Comparison of ENCODE assay signal across 10 cellular contexts in genomic region chr17:75338335-75338734, GRCh38. TPM values are rescaled to one million over a fixed set of nuclear protein-coding genes. Genes with fewer than 3 reads are reported as not detected.
DNase-seq lines count a peak whose midpoint lies in the region; ATAC-seq and TF ChIP-seq lines count a peak whose summit lies in the region.
"Had no signal": no experiment of that assay in that cellular context is flagged by ENCODE, and none has a peak within 500 bp of the region (broad histone marks: within the 10 kb centered on the region; RNA-seq: fewer than 3 reads in every experiment).

No MANE protein-coding gene starts in this region.

- ATAC-seq in activated naive CD4-positive, alpha-beta T cell treated with anti-CD3 and anti-CD28 coated beads, Interleukin-2, amount 50 U/mL, for 72 hours, result peak; percentile 30 to 69
- no peak for ATAC-seq in GM21717 (IDR thresholded peaks at IDR 0.05; ENCODE audit: unreplicated experiment)

- H3K23ac ChIP-seq in trophoblast cell (ENCODE audit: low read length) (no peak overlapping the region), neuronal stem cell (ENCODE audit: low read depth, low read length, poor library complexity) (no peak overlapping the region)

- H4K8ac ChIP-seq in trophoblast cell (ENCODE audit: low read depth, low read length) (no peak overlapping the region), neuronal stem cell (ENCODE audit: low read depth, low read length) (no peak overlapping the region)

- peak overlapping the region; percentile 76 to 82 for H3K27ac Mint-ChIP-seq in activated naive CD4-positive, alpha-beta T cell treated with anti-CD3 and anti-CD28 coated beads, Interleukin-2, amount 50 U/mL, for 72 hours

- H2BK5ac ChIP-seq in trophoblast cell (ENCODE audit: low read depth, low read length, poor library complexity) (no peak overlapping the region), neuronal stem cell (ENCODE audit: low read length) (no peak overlapping the region)

- H2AK5ac ChIP-seq in trophoblast cell (ENCODE audit: low read length) (no peak overlapping the region), neuronal stem cell (ENCODE audit: low read depth, low read length) (no peak overlapping the region)

- H3K9ac ChIP-seq in trophoblast cell (ENCODE audit: low read length), result no peak overlapping the region
- H3K9ac ChIP-seq in neuronal stem cell (ENCODE audit: low read depth, low read length, poor library complexity), result no peak overlapping the region

- H2BK12ac ChIP-seq in trophoblast cell (ENCODE audit: low read length) (no peak overlapping the region), neuronal stem cell (ENCODE audit: low read length) (no peak overlapping the region)

- H2BK15ac ChIP-seq in neuronal stem cell (ENCODE audit: low read length), result no peak overlapping the region

- no peaks in the 10 kb centered on the region for H3K79me1 ChIP-seq in trophoblast cell (ENCODE audit: low read length)
- peaks cover 7% of the 10 kb centered on the region for H3K79me1 ChIP-seq in neuronal stem cell (ENCODE audit: low read depth, low read length)

- H3K4ac ChIP-seq in trophoblast cell (ENCODE audit: low read depth, low read length), result no peak overlapping the region
- H3K4ac ChIP-seq in neuronal stem cell (ENCODE audit: low read length), result no peak overlapping the region

- no peak for TF ChIP-seq CTCF in DOHH2 (IDR thresholded peaks at IDR 0.05; ENCODE audit: low read depth, low read length, poor library complexity, severe bottlenecking)

- H2BK120ac ChIP-seq in trophoblast cell (ENCODE audit: insufficient read depth, low read length, poor library complexity) (no peak overlapping the region), neuronal stem cell (ENCODE audit: low read depth, low read length) (no peak overlapping the region)

- in situ Hi-C loops in KBM-7 (cut with MboI; ENCODE audit: low pct_unique_long_range_greater_than_20kb, low sequenced_read_pairs), result no loop called here

- H3K36me3 Mint-ChIP-seq in activated naive CD4-positive, alpha-beta T cell treated with anti-CD3 and anti-CD28 coated beads, Interleukin-2, amount 50 U/mL, for 72 hours, result peaks cover 0 to 6% of the 10 kb centered on the region in 2 donors

- H3K4me2 ChIP-seq in DOHH2 (ENCODE audit: low read length) (peak overlapping the region; percentile 64), trophoblast cell (ENCODE audit: low read length) (no peak overlapping the region), neuronal stem cell (ENCODE audit: insufficient read depth, low read length, poor library complexity, severe bottlenecking) (no peak overlapping the region)

- H3K9me3 ChIP-seq in DOHH2 (ENCODE audit: control insufficient read depth, insufficient read depth, low read length) (no peaks in the 10 kb centered on the region), trophoblast cell (ENCODE audit: insufficient read depth, low read depth, low read length) (no peaks in the 10 kb centered on the region), neuronal stem cell (replicated peaks in 1 of 2; ENCODE audit: control insufficient read depth in 2 of 2, insufficient read depth in 1 of 2, low read depth in 1 of 2, low read length in 2 of 2) (no peaks in the 10 kb centered on the region)

- H3K79me2 ChIP-seq in DOHH2 (ENCODE audit: control insufficient read depth, low read length), result peaks cover 93% of the 10 kb centered on the region
- H3K79me2 ChIP-seq in trophoblast cell (ENCODE audit: control insufficient read depth, insufficient read depth, low read length, poor library complexity), result no peaks in the 10 kb centered on the region

- no CpG with 5 or more reads among the region's 6 CpGs for WGBS in trophoblast cell (ENCODE audit: extremely low coverage, insufficient coverage, insufficient read length)
- WGBS in neuronal stem cell (ENCODE audit: extremely low coverage in 2 of 2, insufficient read length in 2 of 2, insufficient replicate concordance in 1 of 2), 2 donors, result no CpG with 5 or more reads among the region's 6 CpGs

- peaks cover 0 to 3% of the 10 kb centered on the region in 2 donors for H3K9me3 Mint-ChIP-seq in activated naive CD4-positive, alpha-beta T cell treated with anti-CD3 and anti-CD28 coated beads, Interleukin-2, amount 50 U/mL, for 72 hours

- H3K9me2 ChIP-seq in DOHH2 (replicated peaks; ENCODE audit: control insufficient read depth, low read length), result no peaks in the 10 kb centered on the region

- no peak overlapping the region for H4K12ac ChIP-seq in trophoblast cell (ENCODE audit: low read depth, low read length)

- H2AFZ ChIP-seq in trophoblast cell (ENCODE audit: insufficient read depth, low read length, poor library complexity) (no peak overlapping the region), neuronal stem cell (ENCODE audit: low read length) (no peak overlapping the region)

- H3K4me1 ChIP-seq in DOHH2 (ENCODE audit: control insufficient read depth, low read length), result peaks cover 68% of the 10 kb centered on the region
- H3K4me1 ChIP-seq in trophoblast cell (ENCODE audit: control insufficient read depth in 1 of 2, insufficient read depth in 2 of 2, low read length in 2 of 2), result peaks cover 3 to 5% of the 10 kb centered on the region in 2 experiments
- peaks cover 0 to 11% of the 10 kb centered on the region in 2 donors for H3K4me1 ChIP-seq in neuronal stem cell (ENCODE audit: control insufficient read depth in 2 of 2, insufficient read depth in 1 of 2, low read depth in 1 of 2, low read length in 2 of 2)

- peak overlapping the region; percentile 82 for H3K27ac ChIP-seq in DOHH2 (ENCODE audit: low read depth, low read length)
- no peak overlapping the region for H3K27ac ChIP-seq in trophoblast cell (ENCODE audit: low read depth, low read length)
- no peak overlapping the region for H3K27ac ChIP-seq in neuronal stem cell (replicated peaks; ENCODE audit: low read length)

- H3K18ac ChIP-seq in trophoblast cell (ENCODE audit: low read length) (no peak overlapping the region), neuronal stem cell (ENCODE audit: low read length) (no peak overlapping the region)

- H3K14ac ChIP-seq in trophoblast cell (ENCODE audit: low read length), result no peak overlapping the region
- H3K14ac ChIP-seq in neuronal stem cell (ENCODE audit: low read length), result no peak overlapping the region

- DNase-seq in KBM-7, result peak; percentile 87
- no peak for DNase-seq in activated naive CD4-positive, alpha-beta T cell treated with anti-CD3 and anti-CD28 coated beads, Interleukin-2, amount 50 U/mL, for 72 hours (ENCODE audit: low spot score in 2 of 2)
- DNase-seq in trophoblast cell, result peak; percentile 78 to 92
- DNase-seq in HuH-7.5 (ENCODE audit: low spot score), result no peak
- DNase-seq in mucosa of gallbladder (ENCODE audit: low spot score), result no peak
- no peak for DNase-seq in neuronal stem cell (ENCODE audit: low spot score)
- DNase-seq: H7; stimulated activated naive CD4-positive, alpha-beta T cell treated with Interleukin-2 at 50 U/mL for 16 hours had no signal

- H3K27me3 ChIP-seq in DOHH2 (ENCODE audit: control insufficient read depth, low read length), result no peaks in the 10 kb centered on the region
- H3K27me3 ChIP-seq in trophoblast cell (ENCODE audit: insufficient read depth, low read length), result no peaks in the 10 kb centered on the region
- H3K27me3 ChIP-seq in neuronal stem cell (ENCODE audit: control insufficient read depth in 3 of 3, insufficient read depth in 3 of 3, low read depth in 1 of 3, low read length in 3 of 3), result no peaks in the 10 kb centered on the region

- no peak overlapping the region for H4K91ac ChIP-seq in trophoblast cell (ENCODE audit: low read depth, low read length)
- H4K91ac ChIP-seq in neuronal stem cell (ENCODE audit: low read depth, low read length, poor library complexity), result no peak overlapping the region

- peak overlapping the region; percentile 45 for H3K4me3 ChIP-seq in DOHH2 (ENCODE audit: low read length)
- no peak overlapping the region for H3K4me3 ChIP-seq in trophoblast cell (ENCODE audit: low read depth, low read length)
- H3K4me3 ChIP-seq in neuronal stem cell (ENCODE audit: low read length in 2 of 2), result no peak overlapping the region

- H4K20me1 ChIP-seq in DOHH2 (ENCODE audit: control insufficient read depth, insufficient read depth, low read depth, low read length), result peaks cover 5% of the 10 kb centered on the region; the same call in 1 of the 2 replicates

- peaks cover 50% of the 10 kb centered on the region for H3K36me3 ChIP-seq in DOHH2 (ENCODE audit: control insufficient read depth, low read length)
- no peaks in the 10 kb centered on the region for H3K36me3 ChIP-seq in trophoblast cell (ENCODE audit: control insufficient read depth in 1 of 2, insufficient read depth in 2 of 2, low read length in 2 of 2)
- H3K36me3 ChIP-seq in neuronal stem cell (replicated peaks in 1 of 2; ENCODE audit: control insufficient read depth in 2 of 2, insufficient read depth in 2 of 2, low read length in 2 of 2), result no peaks in the 10 kb centered on the region

- peaks cover 18% of the 10 kb centered on the region for H3F3A ChIP-seq in DOHH2 (ENCODE audit: control insufficient read depth, insufficient read depth)

RNA-seq across cellular contexts. Expression of gene SLC25A19, which starts 49.1 kb away (rescaled TPM):
- 100 to 1,000 TPM in 1 of 2 donors, 10 to 100 TPM in 1; 74.4 to 110 TPM for total RNA-seq in activated naive CD4-positive, alpha-beta T cell treated with anti-CD3 and anti-CD28 coated beads, Interleukin-2, amount 50 U/mL, for 72 hours
- 8.9 and 10.2 TPM in 2 replicates for polyA plus RNA-seq in trophoblast cell (2013)
- 17.0 TPM for total RNA-seq in mucosa of gallbladder
- polyA plus RNA-seq in neuronal stem cell (2013, experiment 1 of 2), result 9.2 TPM
- 9.1 TPM for polyA plus RNA-seq in neuronal stem cell (2013, experiment 2 of 2)

Comparison
In these comparisons a context has a peak if more than half of its experiments do, and no peak if none do; other contexts are left out.
1. DNase-seq: peak in KBM-7 (single experiment) and trophoblast cell (2 of 2); none in activated naive CD4-positive, alpha-beta T cell treated with anti-CD3 and anti-CD28 coated beads, Interleukin-2, amount 50 U/mL, for 72 hours (0 of 2), HuH-7.5 (single experiment), mucosa of gallbladder (single experiment) and neuronal stem cell (single experiment).